In genomic region chr19:37505958-37506386, GRCh38 we compare ENCODE assay signal across 8 cellular contexts. TPM values are rescaled to one million over a fixed set of nuclear protein-coding genes. Genes with fewer than 3 reads are reported as not detected.
DNase-seq lines count a peak whose midpoint lies in the region; ATAC-seq and TF ChIP-seq lines count a peak whose summit lies in the region.

No MANE protein-coding gene starts in this region.

- H3K4me3 ChIP-seq in DOHH2 (ENCODE audit: low read length) (peak overlapping the region; percentile 68), LNCaP clone FGC (ENCODE audit: low read depth, low read length) (peak overlapping the region; percentile 92), ovary (peak overlapping the region; percentile 74)

- H3K27ac ChIP-seq in DOHH2 (ENCODE audit: low read depth, low read length) (no peak overlapping the region), epithelial cell of prostate (peak overlapping the region; percentile 93), ovary (peak overlapping the region; percentile 82 to 92)

- no peak for TF ChIP-seq EP300 in ovary (IDR thresholded peaks at IDR 0.05)

- DNase-seq in LNCaP clone FGC (ENCODE audit: low read depth) (no peak), epithelial cell of prostate (ENCODE audit: low read depth, low spot score) (no peak), ovary (peak in 1 of 5 donors; percentile 17), HuH-7.5 (ENCODE audit: low spot score) (no peak), RPMI8226 (no peak), mesothelial cell of epicardium (ENCODE audit: low spot score in 2 of 2, unreplicated experiment in 2 of 2) (no peak)

- intact Hi-C loops in ovary (cut with DNase I) = no loop called here

- no peak for ATAC-seq in HG03280 (IDR thresholded peaks at IDR 0.05; ENCODE audit: unreplicated experiment)

- no peaks in the 10 kb centered on the region for H3K9me2 ChIP-seq in DOHH2 (replicated peaks; ENCODE audit: control insufficient read depth, low read length)

- TF ChIP-seq CTCF in DOHH2 (IDR thresholded peaks at IDR 0.05; ENCODE audit: low read depth, low read length, poor library complexity, severe bottlenecking) (no peak), LNCaP clone FGC (IDR thresholded peaks at IDR 0.05; ENCODE audit: control insufficient read depth, extremely low read depth, insufficient read depth) (no peak), ovary (IDR thresholded peaks at IDR 0.05) (no peak), mesothelial cell of epicardium (IDR thresholded peaks at IDR 0.05; ENCODE audit: unreplicated experiment) (no peak)

- H4K20me1 ChIP-seq in DOHH2 (ENCODE audit: control insufficient read depth, insufficient read depth, low read depth, low read length) = no peaks in the 10 kb centered on the region

- H3K36me3 ChIP-seq in DOHH2 (ENCODE audit: control insufficient read depth, low read length) (no peaks in the 10 kb centered on the region), ovary (no peaks in the 10 kb centered on the region)

- H3K27ac Mint-ChIP-seq in mesothelial cell of epicardium = no peak overlapping the region

- no peaks in the 10 kb centered on the region for H3K27me3 Mint-ChIP-seq in mesothelial cell of epicardium (ENCODE audit: low read depth)

- no peak overlapping the region for H3K4me3 Mint-ChIP-seq in mesothelial cell of epicardium

- peaks cover 26% of the 10 kb centered on the region for H3K9me3 Mint-ChIP-seq in mesothelial cell of epicardium

- no peaks in the 10 kb centered on the region for H3K4me1 Mint-ChIP-seq in mesothelial cell of epicardium

- H3K9me3 ChIP-seq in DOHH2 (ENCODE audit: control insufficient read depth, insufficient read depth, low read length) (peaks cover 32% of the 10 kb centered on the region), ovary (no peaks in the 10 kb centered on the region)

- no peaks in the 10 kb centered on the region for H3F3A ChIP-seq in DOHH2 (ENCODE audit: control insufficient read depth, insufficient read depth)

- H3K36me3 Mint-ChIP-seq in mesothelial cell of epicardium = peaks cover 24% of the 10 kb centered on the region

- H3K4me2 ChIP-seq in DOHH2 (ENCODE audit: low read length) = peak overlapping the region; percentile 58

- no peaks in the 10 kb centered on the region for H3K79me2 ChIP-seq in DOHH2 (ENCODE audit: control insufficient read depth, low read length)

- 0 out of 2 replicates have a peak, but pooled peaks cover 2% of the 10 kb centered on the region for H3K27me3 ChIP-seq in DOHH2 (ENCODE audit: control insufficient read depth, low read length)
- no peaks in the 10 kb centered on the region for H3K27me3 ChIP-seq in ovary

- 2% methylated on average over 12 of the region's 12 CpGs for WGBS in ovary, 3 donors

- TF ChIP-seq POLR2A in ovary (IDR thresholded peaks at IDR 0.05) = no peak

- peaks cover 8% of the 10 kb centered on the region for H3K4me1 ChIP-seq in DOHH2 (ENCODE audit: control insufficient read depth, low read length)
- H3K4me1 ChIP-seq in ovary (ENCODE audit: insufficient read depth) = peaks cover 7% of the 10 kb centered on the region

RNA-seq across cellular contexts. Expression of gene ZNF793, which starts 0.8 kb away (rescaled TPM):
- total RNA-seq in ovary (10 to 100 TPM in 4 of 7 donors, 1 to 10 TPM in 3; 7.9 to 18.2 (median 11.6) TPM), mesothelial cell of epicardium (29.7 to 32.1 TPM (median 30.4 TPM) in 3 replicates)
- 1 to 10 TPM; 5.0 to 9.0 TPM for polyA plus RNA-seq in ovary

RNA-seq across cellular contexts. Expression of gene ZNF570, which starts 36.8 kb away (rescaled TPM):
- total RNA-seq in ovary (1 to 10 TPM; 4.5 to 9.0 (median 7.7) TPM), mesothelial cell of epicardium (7.3 to 7.9 TPM (median 7.6 TPM) in 3 replicates)
- polyA plus RNA-seq in ovary = 1 to 10 TPM; 4.2 to 5.0 TPM

RNA-seq across cellular contexts. Expression of gene ZNF569, which starts 38.7 kb away (rescaled TPM):
- 10 to 100 TPM in 1 of 7 donors, 1 to 10 TPM in 6; 7.1 to 11.0 (median 9.0) TPM for total RNA-seq in ovary
- 1 to 10 TPM; 3.9 to 5.7 TPM for polyA plus RNA-seq in ovary
- total RNA-seq in mesothelial cell of epicardium = 5.4 to 5.8 TPM (median 5.5 TPM) in 3 replicates
